18 cellular contexts compared by ENCODE assay signal in the genomic region with DNA sequence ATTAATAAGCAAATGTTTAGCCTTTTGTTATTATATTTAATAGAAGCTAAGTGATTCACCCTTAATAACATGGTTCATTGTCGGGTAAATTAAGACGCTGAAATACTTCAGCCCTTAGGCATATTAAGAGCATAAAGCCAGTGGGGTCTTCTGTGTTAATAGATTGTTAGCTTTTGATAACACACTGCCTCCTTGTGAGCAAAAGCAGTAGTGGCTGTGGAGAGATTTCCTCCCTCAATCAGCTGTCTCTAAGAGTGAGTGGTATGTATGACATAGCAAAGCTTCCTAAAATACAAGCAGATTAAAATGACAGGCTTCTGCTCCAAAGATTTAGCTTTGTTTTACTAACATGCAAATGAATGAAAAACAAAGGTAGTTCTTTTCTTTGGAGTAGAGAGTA.
DNase-seq lines count a peak whose midpoint lies in the region; ATAC-seq and TF ChIP-seq lines count a peak whose summit lies in the region.
"Had no signal": no experiment of that assay in that cellular context is flagged by ENCODE, and none has a peak within 500 bp of the region (broad histone marks: within the 10 kb centered on the region; RNA-seq: fewer than 3 reads in every experiment).

No MANE protein-coding gene starts in this region.

- no peak overlapping the region for H3K27ac Mint-ChIP-seq in naive thymus-derived CD8-positive, alpha-beta T cell
- H3K27ac Mint-ChIP-seq: activated B cell treated with CpG ODN at 0.5 μM for 24 hours; activated naive CD8-positive, alpha-beta T cell treated with anti-CD3 and anti-CD28 coated beads, Interleukin-2, amount 50 U/mL, for 24 hours; B cell had no signal

- TF ChIP-seq CTCF in HL-60 (IDR thresholded peaks at IDR 0.05; ENCODE audit: insufficient read depth, low read length) (peak; percentile 3), WERI-Rb-1 (IDR thresholded peaks at IDR 0.05; ENCODE audit: low read depth, low read length) (peak; percentile 65)

- no peak overlapping the region for H3K4me3 ChIP-seq in HL-60 (replicated peaks; ENCODE audit: insufficient read depth, low read length)
- no peak overlapping the region for H3K4me3 ChIP-seq in WERI-Rb-1 (ENCODE audit: low read depth, low read length)
- H3K4me3 ChIP-seq: sigmoid colon, stomach had no signal

- H3K9me3 ChIP-seq in WERI-Rb-1 (ENCODE audit: severe bottlenecking), result no peaks in the 10 kb centered on the region
- H3K9me3 ChIP-seq: sigmoid colon, stomach had no signal

- no peak for ATAC-seq in HG03196 (IDR thresholded peaks at IDR 0.05; ENCODE audit: unreplicated experiment)
- no peak for ATAC-seq in naive thymus-derived CD8-positive, alpha-beta T cell
- ATAC-seq: activated naive CD8-positive, alpha-beta T cell treated with anti-CD3 and anti-CD28 coated beads, Interleukin-2, amount 50 U/mL, for 24 hours; HCT116 had no signal

- no peaks in the 10 kb centered on the region for H3K27me3 ChIP-seq in HL-60 (ENCODE audit: insufficient read depth, poor library complexity, severe bottlenecking)
- H3K27me3 ChIP-seq in WERI-Rb-1 (ENCODE audit: insufficient read depth, low read depth, severe bottlenecking), result no peaks in the 10 kb centered on the region
- H3K27me3 ChIP-seq: sigmoid colon, stomach had no signal

- no peaks in the 10 kb centered on the region for H3K4me1 Mint-ChIP-seq in naive thymus-derived CD8-positive, alpha-beta T cell
- H3K4me1 Mint-ChIP-seq: activated B cell treated with CpG ODN at 0.5 μM for 24 hours; activated naive CD8-positive, alpha-beta T cell treated with anti-CD3 and anti-CD28 coated beads, Interleukin-2, amount 50 U/mL, for 24 hours; B cell had no signal

- H3K36me3 Mint-ChIP-seq in naive thymus-derived CD8-positive, alpha-beta T cell, result no peaks in the 10 kb centered on the region

- DNase-seq in D341Med (ENCODE audit: low spot score) (peak; percentile 45), HL-60 (ENCODE audit: low read depth in 1 of 2, low spot score in 1 of 2) (no peak), WERI-Rb-1 (peak; percentile 14), iPS-NIHi7 (ENCODE audit: extremely low spot score) (peak; percentile 54), SKM-1 (lab: John Stamatoyannopoulos, UW; ENCODE audit: unreplicated experiment) (no peak), NCI-H2107 (lab: John Stamatoyannopoulos, UW) (no peak)
- DNase-seq in naive thymus-derived CD8-positive, alpha-beta T cell, result no peak
- DNase-seq: activated B cell treated with CpG ODN at 0.5 μM for 24 hours; activated naive CD8-positive, alpha-beta T cell treated with anti-CD3 and anti-CD28 coated beads, Interleukin-2, amount 50 U/mL, for 24 hours; activated T-cell treated with anti-CD3 and anti-CD28 coated beads for 4 hours; cortex of kidney; EL; NCI-H774; sigmoid colon; stomach had no signal

- H3K27ac ChIP-seq in HL-60 (replicated peaks) (no peak overlapping the region), WERI-Rb-1 (no peak overlapping the region)
- H3K27ac ChIP-seq: sigmoid colon, stomach had no signal

- POLR2A ChIA-PET in naive thymus-derived CD8-positive, alpha-beta T cell (lab: Charles Lee), result no interaction called here

- no peak overlapping the region for H3K4me3 Mint-ChIP-seq in naive thymus-derived CD8-positive, alpha-beta T cell
- H3K4me3 Mint-ChIP-seq: activated B cell treated with CpG ODN at 0.5 μM for 24 hours; activated naive CD8-positive, alpha-beta T cell treated with anti-CD3 and anti-CD28 coated beads, Interleukin-2, amount 50 U/mL, for 24 hours; B cell had no signal

- H3K9me3 Mint-ChIP-seq in naive thymus-derived CD8-positive, alpha-beta T cell, result peaks cover 0 to 8% (median 3%) of the 10 kb centered on the region in 9 donors
- H3K9me3 Mint-ChIP-seq: activated B cell treated with CpG ODN at 0.5 μM for 24 hours; activated naive CD8-positive, alpha-beta T cell treated with anti-CD3 and anti-CD28 coated beads, Interleukin-2, amount 50 U/mL, for 24 hours had no signal

- no peaks in the 10 kb centered on the region for H3K36me3 ChIP-seq in WERI-Rb-1
- H3K36me3 ChIP-seq: sigmoid colon, stomach had no signal

- peaks cover 0 to 1% (median 0%) of the 10 kb centered on the region in 5 donors for H3K27me3 Mint-ChIP-seq in naive thymus-derived CD8-positive, alpha-beta T cell
- H3K27me3 Mint-ChIP-seq: activated B cell treated with CpG ODN at 0.5 μM for 24 hours; activated naive CD8-positive, alpha-beta T cell treated with anti-CD3 and anti-CD28 coated beads, Interleukin-2, amount 50 U/mL, for 24 hours; B cell had no signal

Comparison
In these comparisons a context has a peak if more than half of its experiments do, and no peak if none do; other contexts are left out.
1. DNase-seq: peak in D341Med (single experiment), WERI-Rb-1 (single experiment) and iPS-NIHi7 (single experiment); none in HL-60 (0 of 2), SKM-1 (single experiment), NCI-H2107 (single experiment) and naive thymus-derived CD8-positive, alpha-beta T cell (0 of 10).